In genomic region chr4:78601013-78601412, GRCh38 we compare ENCODE assay signal across 13 cellular contexts. TPM values are rescaled to one million over a fixed set of nuclear protein-coding genes. Genes with fewer than 3 reads are reported as not detected.
DNase-seq lines count a peak whose midpoint lies in the region; ATAC-seq and TF ChIP-seq lines count a peak whose summit lies in the region.
"Had no signal": no experiment of that assay in that cellular context is flagged by ENCODE, and none has a peak within 500 bp of the region (broad histone marks: within the 10 kb centered on the region; RNA-seq: fewer than 3 reads in every experiment).

No MANE protein-coding gene starts in this region.

- H3K9me3 Mint-ChIP-seq in natural killer cell treated with Interleukin-12 subunit alpha and Interleukin-12 subunit beta and Interleukin-15 and Interleukin-18, amount 100 ng/mL, for 72 hours = no peaks in the 10 kb centered on the region
- H3K9me3 Mint-ChIP-seq: activated CD8-positive, alpha-beta T cell treated with anti-CD3 and anti-CD28 coated beads for 36 hours; activated naive CD8-positive, alpha-beta T cell treated with anti-CD3 and anti-CD28 coated beads for 36 hours; T-cell had no signal

- WGBS in esophagus muscularis mucosa = 82% methylated on average over 7 of the region's 7 CpGs

- peak; percentile 63 for ATAC-seq in GM18873 (IDR thresholded peaks at IDR 0.05; ENCODE audit: low FRiP score, unreplicated experiment)
- ATAC-seq in GM21825 (IDR thresholded peaks at IDR 0.05; ENCODE audit: unreplicated experiment) = peak; percentile 67
- ATAC-seq in HG03521 (IDR thresholded peaks at IDR 0.05; ENCODE audit: unreplicated experiment) = peak; percentile 80
- peak; percentile 53 for ATAC-seq in sciatic nerve
- ATAC-seq in natural killer cell treated with Interleukin-12 subunit alpha and Interleukin-12 subunit beta and Interleukin-15 and Interleukin-18, amount 100 ng/mL, for 72 hours = no peak
- no peak for ATAC-seq in GM18502 (IDR thresholded peaks at IDR 0.05; ENCODE audit: poor library complexity, unreplicated experiment)
- ATAC-seq: activated CD8-positive, alpha-beta T cell treated with anti-CD3 and anti-CD28 coated beads for 36 hours; T-cell had no signal

- peaks cover 0 to 93% (median 60%) of the 10 kb centered on the region in 4 donors for H3K36me3 ChIP-seq in esophagus muscularis mucosa

- no peaks in the 10 kb centered on the region for H3K9me3 ChIP-seq in esophagus muscularis mucosa
- H3K9me3 ChIP-seq: testis had no signal

- H3K4me1 ChIP-seq in esophagus muscularis mucosa = peaks cover 0 to 14% (median 0%) of the 10 kb centered on the region in 4 donors
- H3K4me1 ChIP-seq: testis had no signal

- H3K27ac ChIP-seq in esophagus muscularis mucosa (replicated peaks in 1 of 4) = no peak overlapping the region
- H3K27ac ChIP-seq: testis had no signal

- no peak overlapping the region for H3K4me3 Mint-ChIP-seq in natural killer cell treated with Interleukin-12 subunit alpha and Interleukin-12 subunit beta and Interleukin-15 and Interleukin-18, amount 100 ng/mL, for 72 hours
- H3K4me3 Mint-ChIP-seq: activated CD8-positive, alpha-beta T cell treated with anti-CD3 and anti-CD28 coated beads for 36 hours; activated naive CD8-positive, alpha-beta T cell treated with anti-CD3 and anti-CD28 coated beads for 36 hours; T-cell had no signal

- intact Hi-C loops in sciatic nerve (cut with DNase I) = no loop called here
- intact Hi-C loops in esophagus muscularis mucosa (cut with DNase I) = no loop called here

- no peak overlapping the region for H3K27ac Mint-ChIP-seq in natural killer cell treated with Interleukin-12 subunit alpha and Interleukin-12 subunit beta and Interleukin-15 and Interleukin-18, amount 100 ng/mL, for 72 hours
- H3K27ac Mint-ChIP-seq: activated CD8-positive, alpha-beta T cell treated with anti-CD3 and anti-CD28 coated beads for 36 hours; activated naive CD8-positive, alpha-beta T cell treated with anti-CD3 and anti-CD28 coated beads for 36 hours; T-cell had no signal

- H3K27me3 Mint-ChIP-seq in natural killer cell treated with Interleukin-12 subunit alpha and Interleukin-12 subunit beta and Interleukin-15 and Interleukin-18, amount 100 ng/mL, for 72 hours = peaks cover 17 to 20% of the 10 kb centered on the region in 2 donors

- no peak for TF ChIP-seq CTCF in esophagus muscularis mucosa (IDR thresholded peaks at IDR 0.05)

- DNase-seq in sciatic nerve (ENCODE audit: low spot score) (no peak), esophagus muscularis mucosa (ENCODE audit: extremely low spot score) (no peak)
- no peak for DNase-seq in natural killer cell treated with Interleukin-12 subunit alpha and Interleukin-12 subunit beta and Interleukin-15 and Interleukin-18, amount 100 ng/mL, for 72 hours (ENCODE audit: low spot score)
- DNase-seq: activated CD8-positive, alpha-beta T cell treated with anti-CD3 and anti-CD28 coated beads for 36 hours; activated naive CD8-positive, alpha-beta T cell treated with anti-CD3 and anti-CD28 coated beads for 36 hours; DMS 273 treated with DMSO at 0.1 percent for 48 hours; NCI-H774; T-cell; testis had no signal

- TF ChIP-seq POLR2A in esophagus muscularis mucosa (IDR thresholded peaks at IDR 0.05; ENCODE audit: low read depth) = no peak

- no peak overlapping the region for H3K4me3 ChIP-seq in esophagus muscularis mucosa
- H3K4me3 ChIP-seq: testis had no signal

- H3K36me3 Mint-ChIP-seq in natural killer cell treated with Interleukin-12 subunit alpha and Interleukin-12 subunit beta and Interleukin-15 and Interleukin-18, amount 100 ng/mL, for 72 hours = no peaks in the 10 kb centered on the region
- H3K36me3 Mint-ChIP-seq: activated naive CD8-positive, alpha-beta T cell treated with anti-CD3 and anti-CD28 coated beads for 36 hours; T-cell had no signal

- no peak for TF ChIP-seq EP300 in esophagus muscularis mucosa (IDR thresholded peaks at IDR 0.05)

- H3K4me1 Mint-ChIP-seq in natural killer cell treated with Interleukin-12 subunit alpha and Interleukin-12 subunit beta and Interleukin-15 and Interleukin-18, amount 100 ng/mL, for 72 hours (ENCODE audit: low read depth in 2 of 2) = no peaks in the 10 kb centered on the region
- H3K4me1 Mint-ChIP-seq: activated naive CD8-positive, alpha-beta T cell treated with anti-CD3 and anti-CD28 coated beads for 36 hours; T-cell had no signal

- no peaks in the 10 kb centered on the region for H3K27me3 ChIP-seq in esophagus muscularis mucosa
- H3K27me3 ChIP-seq: testis had no signal

RNA-seq across cellular contexts. Expression of gene ANXA3, which starts 49.4 kb away (rescaled TPM):
- total RNA-seq in sciatic nerve = 109 TPM
- 1 to 10 TPM; 4.6 to 8.8 TPM for total RNA-seq in natural killer cell treated with Interleukin-12 subunit alpha and Interleukin-12 subunit beta and Interleukin-15 and Interleukin-18, amount 100 ng/mL, for 72 hours
- 100 to 1,000 TPM in 3 of 4 donors, 10 to 100 TPM in 1; 98.4 to 216 (median 186) TPM for total RNA-seq in esophagus muscularis mucosa

Comparison
In these comparisons a context has a peak if more than half of its experiments do, and no peak if none do; other contexts are left out.
1. ATAC-seq: peak in GM18873 (single experiment), GM21825 (single experiment), HG03521 (single experiment) and sciatic nerve (single experiment); none in natural killer cell treated with Interleukin-12 subunit alpha and Interleukin-12 subunit beta and Interleukin-15 and Interleukin-18, amount 100 ng/mL, for 72 hours (0 of 2) and GM18502 (single experiment).
2. RNA of gene ANXA3, which starts 49.4 kb away (total RNA-seq): 98.4 to 216 TPM in esophagus muscularis mucosa and 109 TPM in sciatic nerve (single experiment); 4.6 to 8.8 TPM in natural killer cell treated with Interleukin-12 subunit alpha and Interleukin-12 subunit beta and Interleukin-15 and Interleukin-18, amount 100 ng/mL, for 72 hours; every median in the first group is over 10 times any median in the second.